ENCODE assay signal across 1 cellular context in genomic region chr3:42256135-42256819, GRCh38.
TF ChIP-seq lines count a peak whose summit lies in the region.

No MANE protein-coding gene starts in this region.

TF ChIP-seq in endothelial cell of umbilical vein, 7 proteins besides CTCF, POLR2A, EP300 and RAD21:
- TF ChIP-seq FOS (IDR thresholded peaks at IDR 0.05; ENCODE audit: borderline replicate concordance, insufficient read depth, low read length) (peak; percentile 86), MAX (IDR thresholded peaks at IDR 0.05; ENCODE audit: insufficient read depth, insufficient read length) (no peak), GATA2 (IDR thresholded peaks at IDR 0.05; ENCODE audit: insufficient read depth, insufficient read length, low read depth, low read length) (peak; percentile 51), POLR2AphosphoS5 (IDR thresholded peaks at IDR 0.05; ENCODE audit: insufficient read depth, low read depth, low read length) (no peak), MYC (IDR thresholded peaks at IDR 0.05; ENCODE audit: low read depth, low read length) (no peak), JUN (IDR thresholded peaks at IDR 0.05; ENCODE audit: borderline replicate concordance, insufficient read depth, insufficient read length, low read depth) (peak; percentile 88), EZH2 (IDR thresholded peaks at IDR 0.05; ENCODE audit: borderline replicate concordance, low read depth, low read length, severe bottlenecking) (no peak)
TF ChIP-seq in endothelial cell of umbilical vein: peak in this region for 3.
